ENCODE assay signal across 22 cellular contexts in genomic region chr12:116402163-116402939, GRCh38.
DNase-seq lines count a peak whose midpoint lies in the region; ATAC-seq and TF ChIP-seq lines count a peak whose summit lies in the region.
"Had no signal": no experiment of that assay in that cellular context is flagged by ENCODE, and none has a peak within 500 bp of the region (broad histone marks: within the 10 kb centered on the region; RNA-seq: fewer than 3 reads in every experiment).

No MANE protein-coding gene starts in this region.

- H3K9ac ChIP-seq in BLaER1 treated with 17β-estradiol and CSF1 and Interleukin-3, amounts not matched to agents 10 nM and 100 nM = no peak overlapping the region
- H3K9ac ChIP-seq in SK-N-MC (ENCODE audit: insufficient read length) = no peak overlapping the region

- TF ChIP-seq CTCF in epithelial cell of esophagus (IDR thresholded peaks at IDR 0.05; ENCODE audit: insufficient read depth, low read depth, low read length, missing control alignments) = no peak

- H3K4me1 Mint-ChIP-seq in stimulated activated naive B cell treated with anti-CD40 and anti-IgM and Interleukin-4, amounts not matched to agents 10 μg/mL and 1 μg/mL and 100 μg/mL, for 72 hours = peaks cover 13 to 26% of the 10 kb centered on the region in 2 donors
- H3K4me1 Mint-ChIP-seq: CD4-positive, CD25-positive, alpha-beta regulatory T cell had no signal

- no peak overlapping the region for H3K4me3 Mint-ChIP-seq in stimulated activated naive B cell treated with anti-CD40 and anti-IgM and Interleukin-4, amounts not matched to agents 10 μg/mL and 1 μg/mL and 100 μg/mL, for 72 hours
- H3K4me3 Mint-ChIP-seq: CD4-positive, CD25-positive, alpha-beta regulatory T cell; HFFc6 had no signal

- H3K36me3 ChIP-seq in BLaER1 treated with 17β-estradiol and CSF1 and Interleukin-3, amounts not matched to agents 10 nM and 100 nM = peaks cover 0 to 7% (median 0%) of the 10 kb centered on the region in 11 experiments; a peak in 3 of 22 replicates
- H3K36me3 ChIP-seq in SK-N-MC (ENCODE audit: insufficient read depth, low read length) (no peaks in the 10 kb centered on the region), HAP-1 (replicated peaks) (no peaks in the 10 kb centered on the region)
- H3K36me3 ChIP-seq: Peyer's patch had no signal

- H3K27me3 Mint-ChIP-seq in stimulated activated naive B cell treated with anti-CD40 and anti-IgM and Interleukin-4, amounts not matched to agents 10 μg/mL and 1 μg/mL and 100 μg/mL, for 72 hours = no peaks in the 10 kb centered on the region

- peak overlapping the region in 8 of 11 experiments; percentile 34 to 81 (median 68); a peak in 11 of 22 replicates for H3K27ac ChIP-seq in BLaER1 treated with 17β-estradiol and CSF1 and Interleukin-3, amounts not matched to agents 10 nM and 100 nM
- H3K27ac ChIP-seq in SK-N-MC = peak overlapping the region; percentile 88
- H3K27ac ChIP-seq: Peyer's patch had no signal

- peaks cover 15 to 29% of the 10 kb centered on the region in 2 donors for H3K36me3 Mint-ChIP-seq in stimulated activated naive B cell treated with anti-CD40 and anti-IgM and Interleukin-4, amounts not matched to agents 10 μg/mL and 1 μg/mL and 100 μg/mL, for 72 hours

- H3K9me3 Mint-ChIP-seq in stimulated activated naive B cell treated with anti-CD40 and anti-IgM and Interleukin-4, amounts not matched to agents 10 μg/mL and 1 μg/mL and 100 μg/mL, for 72 hours = peaks cover 30 to 37% of the 10 kb centered on the region in 2 donors

- intact Hi-C loops in posterior vena cava (cut with DNase I) = no loop called here

- DNase-seq in SK-N-MC (ENCODE audit: low read depth, low spot score) = no peak
- DNase-seq in epithelial cell of esophagus (ENCODE audit: low read depth) = peak; percentile 84
- DNase-seq in stimulated activated naive B cell treated with anti-CD40 and anti-IgM and Interleukin-4, amounts not matched to agents 10 μg/mL and 1 μg/mL and 100 μg/mL, for 72 hours = no peak
- DNase-seq in HAP-1 (ENCODE audit: low spot score in 2 of 2) = no peak
- no peak for DNase-seq in NCI-H1105 (lab: John Stamatoyannopoulos, UW)
- no peak for DNase-seq in NCI-H748 (lab: John Stamatoyannopoulos, UW; ENCODE audit: unreplicated experiment)
- no peak for DNase-seq in posterior vena cava (ENCODE audit: low spot score)
- DNase-seq: AML-193; CD4-positive, CD25-positive, alpha-beta regulatory T cell; COR-L47; DMS79; H7; HFFc6; KBM-7; NCI-H1092; NCI-H1436 treated with DMSO at 0.1 percent for 48 hours; NCI-H1930; NCI-H2227 treated with DMSO at 0.1 percent for 48 hours; NCI-H510A treated with DMSO at 0.1 percent for 48 hours; NCI-H82; Peyer's patch had no signal

- ATAC-seq in stimulated activated naive B cell treated with anti-CD40 and anti-IgM and Interleukin-4, amounts not matched to agents 10 μg/mL and 1 μg/mL and 100 μg/mL, for 72 hours (replicated peaks) = no peak

- in situ Hi-C loops in HAP-1 (cut with MboI; ENCODE audit: low sequenced_read_pairs) = no loop called here

- peak overlapping the region in 4 of 10 experiments; percentile 5 to 45 (median 18); a peak in 4 of 20 replicates for H3K4me3 ChIP-seq in BLaER1 treated with 17β-estradiol and CSF1 and Interleukin-3, amounts not matched to agents 10 nM and 100 nM
- H3K4me3 ChIP-seq in SK-N-MC (no peak overlapping the region), epithelial cell of esophagus (ENCODE audit: low read length) (no peak overlapping the region), HAP-1 (no peak overlapping the region)
- H3K4me3 ChIP-seq: Peyer's patch had no signal

- H3K4me2 ChIP-seq in BLaER1 treated with 17β-estradiol and CSF1 and Interleukin-3, amounts not matched to agents 10 nM and 100 nM = peak overlapping the region in 8 of 11 experiments; percentile 4 to 61 (median 30); a peak in 15 of 22 replicates

- H3K27me3 ChIP-seq in BLaER1 treated with 17β-estradiol and CSF1 and Interleukin-3, amounts not matched to agents 10 nM and 100 nM = no peaks in the 10 kb centered on the region
- H3K27me3 ChIP-seq in HAP-1 (ENCODE audit: low read depth) = no peaks in the 10 kb centered on the region
- H3K27me3 ChIP-seq: Peyer's patch had no signal

- H4K20me1 ChIP-seq in BLaER1 treated with 17β-estradiol and CSF1 and Interleukin-3, amounts not matched to agents 10 nM and 100 nM = no peaks in the 10 kb centered on the region

- H3K4me1 ChIP-seq in BLaER1 treated with 17β-estradiol and CSF1 and Interleukin-3, amounts not matched to agents 10 nM and 100 nM = peaks cover 26 to 64% (median 49%) of the 10 kb centered on the region in 10 experiments; a peak in 19 of 20 replicates
- no peaks in the 10 kb centered on the region; the same call in 1 of the 2 replicates for H3K4me1 ChIP-seq in HAP-1
- H3K4me1 ChIP-seq: Peyer's patch had no signal

- H3K27ac Mint-ChIP-seq in stimulated activated naive B cell treated with anti-CD40 and anti-IgM and Interleukin-4, amounts not matched to agents 10 μg/mL and 1 μg/mL and 100 μg/mL, for 72 hours = peak overlapping the region; percentile 26
- H3K27ac Mint-ChIP-seq: HFFc6 had no signal

- peaks cover 50 to 79% (median 59%) of the 10 kb centered on the region in 11 experiments for H3K9me3 ChIP-seq in BLaER1 treated with 17β-estradiol and CSF1 and Interleukin-3, amounts not matched to agents 10 nM and 100 nM (replicated peaks in 1 of 11)
- no peaks in the 10 kb centered on the region for H3K9me3 ChIP-seq in SK-N-MC (ENCODE audit: low read depth, low read length)
- H3K9me3 ChIP-seq in HAP-1 = peaks cover 5% of the 10 kb centered on the region
